34 cellular contexts compared by ENCODE assay signal in the genomic region with DNA sequence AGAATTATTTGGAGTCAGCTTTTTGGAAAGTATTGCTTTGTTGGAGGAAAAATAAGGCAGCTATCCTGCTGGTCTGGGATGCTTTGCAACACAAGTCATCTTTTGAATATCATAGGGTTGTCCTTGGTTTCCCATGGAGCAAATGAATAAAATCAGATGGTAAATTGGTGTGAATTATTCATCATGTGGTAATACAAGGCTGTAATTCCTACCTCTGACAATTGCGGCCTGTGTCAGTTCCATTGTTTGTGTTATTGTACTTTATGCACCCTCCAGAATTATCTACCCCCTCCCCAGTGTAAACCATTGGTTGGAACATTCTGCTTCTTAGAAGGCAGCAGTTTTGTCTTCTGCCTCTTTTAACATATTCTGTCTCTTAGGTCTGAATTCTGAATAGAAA.
"Had no signal": no experiment of that assay in that cellular context is flagged by ENCODE, and none has a peak within 500 bp of the region (broad histone marks: within the 10 kb centered on the region; RNA-seq: fewer than 3 reads in every experiment).

No MANE protein-coding gene starts in this region.

- ATAC-seq: activated T-helper 17 cell treated with anti-CD3 and anti-CD28 coated beads, Interleukin-2, amount 50 U/mL, for 72 hours; Right ventricle myocardium inferior; SK-N-SH treated with all-trans-retinoic acid at 6 μM for 48 hours had no signal

- H3K27ac ChIP-seq: brain microvascular endothelial cell, PC-9, RWPE1, VCaP had no signal

- H3K36me3 ChIP-seq: brain microvascular endothelial cell had no signal

- DNase-seq: activated B cell treated with CpG ODN at 0.5 μM for 24 hours; activated CD4-positive, alpha-beta memory T cell treated with anti-CD3 and anti-CD28 coated beads for 36 hours; activated CD4-positive, alpha-beta T cell treated with anti-CD3 and anti-CD28 coated beads for 4 hours; activated CD4-positive, alpha-beta T cell treated with anti-CD3 and anti-CD28 coated beads, Interleukin-2, amount 50 U/mL, for 1 hour; activated CD4-positive, CD25-positive, alpha-beta regulatory T cell treated with anti-CD3 and anti-CD28 coated beads, Interleukin-2, amount 50 U/mL, for 72 hours; activated CD8-positive, alpha-beta memory T cell treated with anti-CD3 and anti-CD28 coated beads, Interleukin-2, amount 50 U/mL, for 4 hours; activated effector memory CD4-positive, alpha-beta T cell treated with anti-CD3 and anti-CD28 coated beads, Interleukin-2, amount 50 U/mL, for 16 hours; activated naive CD4-positive, alpha-beta T cell; activated naive CD4-positive, alpha-beta T cell treated with anti-CD3 and anti-CD28 coated beads, Interleukin-2, amount 50 U/mL, for 16 hours; activated naive CD8-positive, alpha-beta T cell treated with anti-CD3 and anti-CD28 coated beads for 36 hours; activated T-cell treated with anti-CD3 and anti-CD28 coated beads for 4 hours; activated T-cell treated with anti-CD3 and anti-CD28 coated beads, Interleukin-2, amount 50 U/mL, for 48 hours; amniotic stem cell; aorta; brain microvascular endothelial cell; central memory CD4-positive, alpha-beta T cell; NCI-H1105; NCI-H1417 treated with DMSO at 0.1 percent for 48 hours; NCI-H187 treated with DMSO at 0.1 percent for 48 hours; NCI-H2107; NCI-H2171; NCI-H226; NCI-H446 treated with DMSO at 0.1 percent for 48 hours; NCI-H524; PC-9; SIG-M5; T-helper 1 cell; T-helper 2 cell; T-helper 9 cell had no signal

- H3K4me3 ChIP-seq: PC-9 had no signal
